Comparison of ENCODE assay signal across 32 cellular contexts in the genomic region with DNA sequence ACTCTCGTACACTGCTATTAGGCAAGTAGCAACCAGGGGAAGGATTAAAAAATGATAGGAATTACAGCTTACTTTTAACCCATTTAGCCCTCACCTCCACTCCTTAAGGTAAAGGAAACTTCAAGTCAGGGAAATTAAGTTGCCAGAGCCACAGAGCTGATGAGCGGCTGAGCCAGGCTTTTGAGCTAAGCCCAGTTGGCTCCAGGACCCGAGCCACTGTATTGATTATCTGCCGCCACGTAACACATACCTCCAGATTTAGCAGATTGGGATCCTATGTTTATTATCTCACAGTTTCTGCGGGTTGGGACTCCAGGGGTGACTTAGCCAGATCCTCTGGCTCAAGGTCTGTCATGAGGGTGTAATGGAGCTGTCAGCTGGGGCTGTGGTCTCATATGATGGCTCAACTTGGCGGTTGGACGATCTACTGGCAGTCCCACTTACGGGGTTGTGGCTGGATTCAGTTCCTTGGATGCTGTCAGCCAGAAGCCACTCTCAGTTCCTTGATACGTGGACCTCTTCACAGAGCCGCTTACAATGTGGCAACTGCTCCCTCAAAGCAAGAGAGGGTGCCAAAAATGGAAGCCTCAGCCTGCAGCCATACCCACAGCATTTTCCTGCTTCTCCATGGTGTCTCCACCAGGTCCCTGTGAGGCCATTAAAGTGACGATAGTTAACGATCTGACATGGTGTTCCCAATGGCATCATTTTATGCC. TPM values are rescaled to one million over a fixed set of nuclear protein-coding genes. Genes with fewer than 3 reads are reported as not detected.
DNase-seq lines count a peak whose midpoint lies in the region; ATAC-seq, FAIRE-seq and TF ChIP-seq lines count a peak whose summit lies in the region.
"Had no signal": no experiment of that assay in that cellular context is flagged by ENCODE, and none has a peak within 500 bp of the region (broad histone marks: within the 10 kb centered on the region; RNA-seq: fewer than 3 reads in every experiment).

No MANE protein-coding gene starts in this region.

- no peak for TF ChIP-seq CTCF in cardiac muscle cell (IDR thresholded peaks at IDR 0.05; ENCODE audit: low read depth, low read length)
- no peak for TF ChIP-seq CTCF in body of pancreas (IDR thresholded peaks at IDR 0.05)
- TF ChIP-seq CTCF in HepG2 (CRISPR knock-in tag; IDR thresholded peaks at IDR 0.05), result no peak
- no peak for TF ChIP-seq CTCF in stomach (IDR thresholded peaks at IDR 0.05)

- no peak for TF ChIP-seq EP300 in HepG2 (IDR thresholded peaks at IDR 0.05; ENCODE audit: low read depth in 2 of 2, low read length in 2 of 2)
- TF ChIP-seq EP300 in HepG2 (CRISPR knock-in tag; IDR thresholded peaks at IDR 0.05; ENCODE audit: borderline replicate concordance), result no peak
- TF ChIP-seq EP300 in stomach (IDR thresholded peaks at IDR 0.05), result no peak

- H3K27me3 ChIP-seq in cardiac muscle cell (no peaks in the 10 kb centered on the region), body of pancreas (no peaks in the 10 kb centered on the region), HepG2 (ENCODE audit: control insufficient read depth in 1 of 2, insufficient read depth in 2 of 2, low read length in 2 of 2) (no peaks in the 10 kb centered on the region), stomach (no peaks in the 10 kb centered on the region)
- H3K27me3 ChIP-seq: vagina had no signal

- CTCF ChIA-PET in HepG2 (lab: Yijun Ruan, JAX; ENCODE audit: low intra/inter-chr PET ratio, low total read pairs), result no interaction called here

- BruUV-seq in HepG2 (replicated peaks; lab: Mats Ljungman, UMichigan), result no TSS peak

- H4K20me1 ChIP-seq in HepG2 (ENCODE audit: insufficient read depth, low read length), result no peaks in the 10 kb centered on the region

- no peak overlapping the region for H2AFZ ChIP-seq in HepG2 (ENCODE audit: low read length)
- H2AFZ ChIP-seq: GM23248 had no signal

- intact Hi-C loops in left ventricle myocardium superior (cut with micrococcal nuclease) (no loop called here), body of pancreas (cut with DNase I) (loop anchor here (10.0 kb wide), 1 partner anchor 55 kb away; no protein-coding TSS in a partner anchor), HepG2 (cut with micrococcal nuclease; ENCODE audit: unreplicated experiment) (loop anchor here (1.0 to 10.0 kb wide), 5 partner anchors 19 to 395 kb away; a partner anchor contains a TSS), stomach (cut with DNase I; ENCODE audit: low total_unique reads) (no loop called here)

- WGBS in body of pancreas, 2 donors, result 23 to 30% methylated on average over 9 to 13 of the region's 13 CpGs
- 83% methylated on average over 13 of the region's 13 CpGs for WGBS in HepG2 (ENCODE audit: low lambda C conversion rate)
- WGBS in stomach, 5 donors, result 66 to 78% (median 72%) methylated on average over 13 of the region's 13 CpGs

- TF ChIP-seq POLR2A in body of pancreas (IDR thresholded peaks at IDR 0.05) (no peak), HepG2 (IDR thresholded peaks at IDR 0.05; ENCODE audit: insufficient read depth in 1 of 2, low read depth in 2 of 2, low read length in 2 of 2) (no peak), stomach (IDR thresholded peaks at IDR 0.05) (no peak)

- no peak for ATAC-seq in left ventricle myocardium superior
- ATAC-seq in body of pancreas, result peak; percentile 30
- peak; percentile 39 for ATAC-seq in HepG2
- ATAC-seq: effector memory CD8-positive, alpha-beta T cell; K562; stimulated activated naive CD8-positive, alpha-beta T cell treated with anti-CD3 and anti-CD28 coated beads, Interleukin-15, Interleukin-2, amounts not matched to agents 100 U/mL and 50 U/mL, for 24 hours had no signal

- POLR2A ChIA-PET in HepG2 (lab: Yijun Ruan, JAX), result interaction anchor here (0.8 to 3.8 kb wide), 8 partner anchors 9 to 351 kb away, joined by 3 to 17 read pairs (median 4); a partner anchor contains a TSS

- peaks cover 14% of the 10 kb centered on the region for H3K4me1 ChIP-seq in cardiac muscle cell (ENCODE audit: low read depth)
- H3K4me1 ChIP-seq in body of pancreas, result peaks cover 65% of the 10 kb centered on the region
- peaks cover 34% of the 10 kb centered on the region for H3K4me1 ChIP-seq in HepG2 (ENCODE audit: insufficient read depth, low read length)
- H3K4me1 ChIP-seq in stomach, result peaks cover 11 to 26% (median 16%) of the 10 kb centered on the region in 4 donors
- H3K4me1 ChIP-seq: A549, vagina had no signal

- no peak overlapping the region for H3K9ac ChIP-seq in HepG2 (ENCODE audit: insufficient read depth, low read depth, low read length)
- H3K9ac ChIP-seq: GM23248 had no signal

- DNase-seq in cardiac muscle cell (ENCODE audit: low read depth in 1 of 2, low spot score in 1 of 2) (no peak), left ventricle myocardium superior (no peak), body of pancreas (peak; percentile 26 to 53 (median 36)), HepG2 (ENCODE audit: low spot score) (no peak), stomach (no peak), UCSD-AML1 (lab: John Stamatoyannopoulos, UW; ENCODE audit: unreplicated experiment) (no peak), A172 (ENCODE audit: low spot score) (no peak), NCI-H187 (lab: John Stamatoyannopoulos, UW) (no peak)
- DNase-seq: activated CD4-positive, alpha-beta T cell treated with anti-CD3 and anti-CD28 coated beads, Interleukin-2, amount 50 U/mL, for 1 hour; activated CD4-positive, CD25-positive, alpha-beta regulatory T cell; activated effector memory CD4-positive, alpha-beta T cell treated with Interleukin-2 at 50 U/mL for 16 hours; activated T-cell treated with anti-CD3 and anti-CD28 coated beads, Interleukin-2, amount 50 U/mL, for 1 hour; caudate nucleus; CD4-positive, alpha-beta T cell; cortex of kidney; DND-41; effector memory CD8-positive, alpha-beta T cell; erythroblast; GF-D8; GM23248; HFFc6; islet precursor cell; NCI-H1105 treated with DMSO at 0.1 percent for 48 hours; NCI-H226; NCI-H69; stimulated activated CD4-positive, alpha-beta T cell treated with anti-CD3 and anti-CD28 coated beads, Interleukin-2, amount 100 ng/mL, for 24 hours; stimulated activated naive CD8-positive, alpha-beta T cell treated with anti-CD3 and anti-CD28 coated beads, Interleukin-15, Interleukin-2, amounts not matched to agents 100 U/mL and 50 U/mL, for 24 hours had no signal

- H3K36me3 ChIP-seq in cardiac muscle cell (no peaks in the 10 kb centered on the region), body of pancreas (replicated peaks in 1 of 2; ENCODE audit: insufficient read depth in 1 of 2, low read depth in 2 of 2) (no peaks in the 10 kb centered on the region), HepG2 (replicated peaks in 1 of 2; ENCODE audit: control insufficient read depth in 1 of 2, insufficient read depth in 2 of 2, low read length in 2 of 2) (peaks cover 3 to 12% of the 10 kb centered on the region in 2 experiments; a peak in 3 of 5 replicates), stomach (peaks cover 0 to 9% (median 6%) of the 10 kb centered on the region in 4 donors)
- H3K36me3 ChIP-seq: vagina had no signal

- in situ Hi-C loops in HepG2 (cut with HindIII; ENCODE audit: extremely low pct_ligation_motif_present, low pct_unique_long_range_greater_than_20kb), result loop anchor here (5.0 kb wide), 1 partner anchor 63 kb away; no protein-coding TSS in a partner anchor

- TF ChIP-seq RAD21 in HepG2 (CRISPR knock-in tag; IDR thresholded peaks at IDR 0.05), result no peak

- H3K4me3 ChIP-seq in cardiac muscle cell, result no peak overlapping the region
- H3K4me3 ChIP-seq in body of pancreas, result no peak overlapping the region
- H3K4me3 ChIP-seq in HepG2 (replicated peaks in 1 of 3; ENCODE audit: insufficient read depth in 1 of 3, low read depth in 2 of 3, low read length in 3 of 3), result no peak overlapping the region
- no peak overlapping the region for H3K4me3 ChIP-seq in stomach
- H3K4me3 ChIP-seq: A549, GM23248, K562, lung, vagina had no signal

- H3K4me2 ChIP-seq in HepG2 (ENCODE audit: low read depth, low read length), result peak overlapping the region; percentile 48
- H3K4me2 ChIP-seq: A549 had no signal

- no peak for FAIRE-seq in HepG2 (lab: Jason Lieb, UNC)
- FAIRE-seq: A549, K562, RCC 7860 had no signal

- no peaks in the 10 kb centered on the region for H3K79me2 ChIP-seq in HepG2 (ENCODE audit: insufficient read depth, low read length)

- H3K9me3 ChIP-seq in cardiac muscle cell (ENCODE audit: low read depth) (no peaks in the 10 kb centered on the region), body of pancreas (no peaks in the 10 kb centered on the region), HepG2 (ENCODE audit: low read length) (no peaks in the 10 kb centered on the region), stomach (no peaks in the 10 kb centered on the region)
- H3K9me3 ChIP-seq: A549, vagina had no signal

- H3K27ac ChIP-seq in cardiac muscle cell, result peak overlapping the region; percentile 84
- H3K27ac ChIP-seq in body of pancreas, result peak overlapping the region; percentile 73 to 91 (median 89)
- peak overlapping the region; percentile 28 for H3K27ac ChIP-seq in HepG2 (ENCODE audit: extremely low read length, insufficient read depth, low read length)
- H3K27ac ChIP-seq in stomach, result peak overlapping the region in 4 of 5 donors; percentile 12 to 44 (median 32)
- H3K27ac ChIP-seq: A549, GM23248, vagina had no signal

RNA-seq across cellular contexts. Expression of a gene that starts 57.3 kb away (rescaled TPM):
- 8.1 TPM in 2 replicates for total RNA-seq in cardiac muscle cell
- 23.9 and 38.3 TPM in 2 replicates for polyA plus RNA-seq in cardiac muscle cell
- 13.0 TPM for total RNA-seq in left ventricle myocardium superior
- total RNA-seq in body of pancreas, result 1 to 10 TPM in 1 of 2 donors, under 1 TPM in 1; 0.99 to 3.6 TPM
- 19.2 and 19.3 TPM in 2 replicates for total RNA-seq in HepG2 (2016; rRNA removed; fragmentation: Illumina TruSeq; extraction: Trizol)
- total RNA-seq in HepG2 (2016; cell fraction: cytosol; rRNA removed; fragmentation: Illumina TruSeq; extraction: Trizol; ENCODE audit: low read depth), result 4.9 and 5.3 TPM in 2 replicates
- total RNA-seq in HepG2 (2016; cell fraction: insoluble cytoplasmic fraction; rRNA removed; fragmentation: Illumina TruSeq; extraction: Trizol), result 18.1 and 21.2 TPM in 2 replicates
- total RNA-seq in HepG2 (2016; cell fraction: membrane; rRNA removed; fragmentation: Illumina TruSeq; extraction: Trizol), result 9.4 TPM in 2 replicates
- 10.8 and 14.1 TPM in 2 replicates for total RNA-seq in HepG2 (2016; cell fraction: nucleus; rRNA removed; fragmentation: Illumina TruSeq; extraction: Trizol)
- 16.2 and 16.6 TPM in 2 replicates for polyA plus RNA-seq in HepG2 (2011; rRNA removed)
- 17.9 and 19.7 TPM in 2 replicates for polyA plus RNA-seq in HepG2 (2011; cell fraction: cytosol; rRNA removed)
- polyA plus RNA-seq in HepG2 (2011; cell fraction: nucleus; rRNA removed), result 7.4 and 11.7 TPM in 2 replicates
- polyA plus RNA-seq in HepG2 (2012), result 19.9 and 20.0 TPM in 2 replicates
- polyA plus RNA-seq in HepG2 (2016; cell fraction: cytosol; fragmentation: Illumina TruSeq; extraction: Trizol; ENCODE audit: low read depth), result 4.0 and 4.6 TPM in 2 replicates
- polyA plus RNA-seq in HepG2 (2016; cell fraction: insoluble cytoplasmic fraction; fragmentation: Illumina TruSeq; extraction: Trizol; ENCODE audit: low read depth), result 23.9 and 26.4 TPM in 2 replicates
- polyA plus RNA-seq in HepG2 (2016; cell fraction: membrane; fragmentation: Illumina TruSeq; extraction: Trizol; ENCODE audit: low read depth), result 8.6 and 8.7 TPM in 2 replicates
- polyA plus RNA-seq in HepG2 (2016; cell fraction: nucleus; fragmentation: Illumina TruSeq; extraction: Trizol; ENCODE audit: insufficient read depth, low read depth), result 25.3 and 26.3 TPM in 2 replicates
- 14.0 and 14.7 TPM in 2 replicates for polyA minus RNA-seq in HepG2 (2011; rRNA and poly(A)+ RNA removed; ENCODE audit: low replicate concordance)
- polyA minus RNA-seq in HepG2 (2011; cell fraction: cytosol; rRNA and poly(A)+ RNA removed), result 4.7 and 5.1 TPM in 2 replicates
- polyA minus RNA-seq in HepG2 (2011; cell fraction: nucleus; rRNA and poly(A)+ RNA removed), result 5.2 and 6.5 TPM in 2 replicates
- total RNA-seq in stomach, result 10 to 100 TPM in 1 of 5 donors, 1 to 10 TPM in 3, not detected in 1; 5.3 to 12.9 (median 8.1) TPM
- polyA plus RNA-seq in stomach, result 10 to 100 TPM in 1 of 3 donors, 1 to 10 TPM in 2; 5.3 to 10.4 (median 6.3) TPM
- 5.9 and 8.0 TPM in 2 replicates for total RNA-seq in A172 (2014; rRNA removed; shearing (Covaris generic))

RNA-seq across cellular contexts. Expression of a gene that starts 57.5 kb away (rescaled TPM):
- 12.2 and 14.2 TPM in 2 replicates for total RNA-seq in cardiac muscle cell
- 11.7 and 12.9 TPM in 2 replicates for polyA plus RNA-seq in cardiac muscle cell
- 15.3 TPM for total RNA-seq in left ventricle myocardium superior
- 100 to 1,000 TPM in 1 of 2 donors, 10 to 100 TPM in 1; 34.8 to 127 TPM for total RNA-seq in body of pancreas
- 93.7 and 100 TPM in 2 replicates for total RNA-seq in HepG2 (2016; rRNA removed; fragmentation: Illumina TruSeq; extraction: Trizol)
- total RNA-seq in HepG2 (2016; cell fraction: cytosol; rRNA removed; fragmentation: Illumina TruSeq; extraction: Trizol; ENCODE audit: low read depth), result 13.5 and 14.5 TPM in 2 replicates
- 86.4 and 94.6 TPM in 2 replicates for total RNA-seq in HepG2 (2016; cell fraction: insoluble cytoplasmic fraction; rRNA removed; fragmentation: Illumina TruSeq; extraction: Trizol)
- total RNA-seq in HepG2 (2016; cell fraction: membrane; rRNA removed; fragmentation: Illumina TruSeq; extraction: Trizol), result 34.1 and 38.1 TPM in 2 replicates
- total RNA-seq in HepG2 (2016; cell fraction: nucleus; rRNA removed; fragmentation: Illumina TruSeq; extraction: Trizol), result 95.2 and 107 TPM in 2 replicates
- polyA plus RNA-seq in HepG2 (2011; rRNA removed), result 50.5 and 52.2 TPM in 2 replicates
- 38.6 and 40.1 TPM in 2 replicates for polyA plus RNA-seq in HepG2 (2011; cell fraction: cytosol; rRNA removed)
- 58.3 and 59.2 TPM in 2 replicates for polyA plus RNA-seq in HepG2 (2011; cell fraction: nucleus; rRNA removed)
- 46.5 and 55.2 TPM in 2 replicates for polyA plus RNA-seq in HepG2 (2012)
- polyA plus RNA-seq in HepG2 (2016; cell fraction: cytosol; fragmentation: Illumina TruSeq; extraction: Trizol; ENCODE audit: low read depth), result 9.4 and 10.2 TPM in 2 replicates
- polyA plus RNA-seq in HepG2 (2016; cell fraction: insoluble cytoplasmic fraction; fragmentation: Illumina TruSeq; extraction: Trizol; ENCODE audit: low read depth), result 85.4 and 97.6 TPM in 2 replicates
- polyA plus RNA-seq in HepG2 (2016; cell fraction: membrane; fragmentation: Illumina TruSeq; extraction: Trizol; ENCODE audit: low read depth), result 26.6 and 29.3 TPM in 2 replicates
- 91.3 and 91.5 TPM in 2 replicates for polyA plus RNA-seq in HepG2 (2016; cell fraction: nucleus; fragmentation: Illumina TruSeq; extraction: Trizol; ENCODE audit: insufficient read depth, low read depth)
- 21.7 and 40.5 TPM in 2 replicates for polyA minus RNA-seq in HepG2 (2011; rRNA and poly(A)+ RNA removed; ENCODE audit: low replicate concordance)
- 18.1 and 22.2 TPM in 2 replicates for polyA minus RNA-seq in HepG2 (2011; cell fraction: cytosol; rRNA and poly(A)+ RNA removed)
- polyA minus RNA-seq in HepG2 (2011; cell fraction: nucleus; rRNA and poly(A)+ RNA removed), result 126 and 133 TPM in 2 replicates
- total RNA-seq in stomach, result 10 to 100 TPM; 36.8 to 89.3 (median 51.8) TPM
- polyA plus RNA-seq in stomach, result 10 to 100 TPM; 15.1 to 27.2 (median 16.8) TPM
- total RNA-seq in A172 (2014; rRNA removed; shearing (Covaris generic)), result 34.7 and 43.8 TPM in 2 replicates

Comparison
In these comparisons a context has a peak if more than half of its experiments do, and no peak if none do; other contexts are left out.
1. DNase-seq: peak in body of pancreas (4 of 4); none in cardiac muscle cell (0 of 2), left ventricle myocardium superior (single experiment), HepG2 (single experiment), stomach (single experiment), UCSD-AML1 (single experiment), A172 (single experiment) and NCI-H187 (0 of 2).
2. H3K27ac ChIP-seq: peak in every context shown above with its lines; median percentile 89 in body of pancreas; 84 in cardiac muscle cell; 32 in stomach; 28 in HepG2.
3. intact Hi-C loops: an anchor here in body of pancreas (10.0 kb wide) and HepG2 (1.0 to 10.0 kb wide); none called in left ventricle myocardium superior and stomach.